11 cellular contexts compared by ENCODE assay signal in genomic region chrX:76520273-76521054, GRCh38.
"Had no signal": no experiment of that assay in that cellular context is flagged by ENCODE, and none has a peak within 500 bp of the region (broad histone marks: within the 10 kb centered on the region; RNA-seq: fewer than 3 reads in every experiment).

No MANE protein-coding gene starts in this region.

- ATAC-seq: GM23338, HCT116 had no signal

- H3K27ac ChIP-seq: GM23248 had no signal

- H3K4me3 ChIP-seq: GM23248, GM23338, HAP-1 had no signal

- FAIRE-seq: H1, H54 had no signal

- H3K4me1 ChIP-seq: HAP-1 had no signal

- H3K9ac ChIP-seq: GM23248 had no signal

- H3K4me2 ChIP-seq: GM23338 had no signal

- H2AFZ ChIP-seq: GM23248, GM23338 had no signal

- H3K36me3 ChIP-seq: HAP-1 had no signal

- DNase-seq: GM23248, GOT3, H7, H9, HCEC 1CT, HFFc6 had no signal

- H3K9me3 ChIP-seq: HAP-1 had no signal
